ENCODE assay signal across 16 cellular contexts in the genomic region with DNA sequence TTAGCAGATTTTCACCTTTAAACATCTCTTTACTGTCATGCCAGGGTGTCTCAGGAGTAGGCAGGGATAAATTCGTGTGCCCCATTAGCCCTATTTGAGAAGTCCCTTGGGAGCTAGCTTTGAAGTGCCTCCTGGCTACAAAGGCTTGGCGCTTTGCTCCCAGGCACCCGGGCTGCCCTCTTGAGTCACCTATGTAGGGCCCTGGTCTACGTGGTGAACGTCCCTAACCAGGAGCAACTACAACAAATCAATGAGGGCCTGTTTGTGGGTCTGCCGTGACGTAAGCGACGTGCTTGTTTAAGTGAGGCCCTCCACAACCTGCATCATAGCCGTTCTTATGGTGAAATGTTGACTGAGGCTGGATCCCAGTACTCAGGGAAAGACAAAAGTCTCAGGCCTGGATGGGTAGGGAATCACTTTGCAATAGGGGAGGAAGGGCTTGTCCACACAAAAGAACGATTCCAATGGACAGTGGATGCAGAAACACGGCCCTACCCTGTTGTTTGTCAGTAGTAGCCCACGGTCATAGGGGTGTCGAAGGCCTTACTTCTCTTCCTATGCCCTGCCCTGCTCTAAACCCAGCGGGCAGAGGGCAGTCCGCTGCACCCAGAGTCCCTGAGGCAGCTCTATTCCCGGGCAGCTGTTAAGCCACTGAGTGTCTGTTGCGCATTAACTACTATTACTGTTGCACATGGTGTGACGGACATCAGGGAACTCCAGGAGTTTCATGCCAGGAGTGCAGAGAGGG.
"Had no signal": no experiment of that assay in that cellular context is flagged by ENCODE, and none has a peak within 500 bp of the region (broad histone marks: within the 10 kb centered on the region; RNA-seq: fewer than 3 reads in every experiment).

No MANE protein-coding gene starts in this region.

- H3K4me3 Mint-ChIP-seq: activated CD4-positive, alpha-beta memory T cell treated with anti-CD3 and anti-CD28 coated beads, Interleukin-2, amount 10 ng/mL, durations not matched to agents 7 days and 5 days; activated CD4-positive, alpha-beta T cell treated with anti-CD3 and anti-CD28 coated beads for 36 hours; activated naive CD8-positive, alpha-beta T cell treated with anti-CD3 and anti-CD28 coated beads, Interleukin-2, amount 10 ng/mL, durations not matched to agents 7 days and 5 days; neural progenitor cell; stimulated activated memory B cell treated with anti-CD40 and anti-IgM and Interleukin-4, amounts not matched to agents 10 μg/mL and 1 μg/mL and 100 μg/mL, for 72 hours had no signal

- DNase-seq: activated CD4-positive, alpha-beta memory T cell treated with anti-CD3 and anti-CD28 coated beads, Interleukin-2, amount 10 ng/mL, durations not matched to agents 7 days and 5 days; activated CD4-positive, alpha-beta T cell treated with anti-CD3 and anti-CD28 coated beads for 36 hours; activated naive CD8-positive, alpha-beta T cell treated with anti-CD3 and anti-CD28 coated beads, Interleukin-2, amount 10 ng/mL, durations not matched to agents 7 days and 5 days; activated T-cell treated with anti-CD3 and anti-CD28 coated beads, Interleukin-2, amount 50 U/mL, for 48 hours; anterior cingulate cortex; hippocampal formation; retina; T-helper 1 cell had no signal

- H3K27me3 ChIP-seq: breast epithelium had no signal

- H3K4me3 ChIP-seq: breast epithelium, dorsolateral prefrontal cortex, neural progenitor cell, skin epidermis, tibial nerve had no signal

- H3K4me1 Mint-ChIP-seq: stimulated activated memory B cell treated with anti-CD40 and anti-IgM and Interleukin-4, amounts not matched to agents 10 μg/mL and 1 μg/mL and 100 μg/mL, for 72 hours had no signal

- H3K9ac ChIP-seq: neural progenitor cell, parathyroid adenoma had no signal

- H3K27ac Mint-ChIP-seq: activated CD4-positive, alpha-beta memory T cell treated with anti-CD3 and anti-CD28 coated beads, Interleukin-2, amount 10 ng/mL, durations not matched to agents 7 days and 5 days; activated CD4-positive, alpha-beta T cell treated with anti-CD3 and anti-CD28 coated beads for 36 hours; activated naive CD8-positive, alpha-beta T cell treated with anti-CD3 and anti-CD28 coated beads, Interleukin-2, amount 10 ng/mL, durations not matched to agents 7 days and 5 days; stimulated activated memory B cell treated with anti-CD40 and anti-IgM and Interleukin-4, amounts not matched to agents 10 μg/mL and 1 μg/mL and 100 μg/mL, for 72 hours had no signal

- H2AFZ ChIP-seq: neural progenitor cell, parathyroid adenoma had no signal

- H3K9me3 ChIP-seq: breast epithelium, tibial nerve had no signal

- ATAC-seq: activated CD4-positive, alpha-beta T cell treated with anti-CD3 and anti-CD28 coated beads for 36 hours; stimulated activated memory B cell treated with anti-CD40 and anti-IgM and Interleukin-4, amounts not matched to agents 10 μg/mL and 1 μg/mL and 100 μg/mL, for 72 hours had no signal

- H3K4me2 ChIP-seq: neural progenitor cell had no signal

- H3K36me3 Mint-ChIP-seq: activated naive CD8-positive, alpha-beta T cell treated with anti-CD3 and anti-CD28 coated beads, Interleukin-2, amount 10 ng/mL, durations not matched to agents 7 days and 5 days; neural progenitor cell; stimulated activated memory B cell treated with anti-CD40 and anti-IgM and Interleukin-4, amounts not matched to agents 10 μg/mL and 1 μg/mL and 100 μg/mL, for 72 hours had no signal

- H3K79me2 ChIP-seq: parathyroid adenoma had no signal

- H3K9me3 Mint-ChIP-seq: activated CD4-positive, alpha-beta memory T cell treated with anti-CD3 and anti-CD28 coated beads, Interleukin-2, amount 10 ng/mL, durations not matched to agents 7 days and 5 days; activated naive CD8-positive, alpha-beta T cell treated with anti-CD3 and anti-CD28 coated beads, Interleukin-2, amount 10 ng/mL, durations not matched to agents 7 days and 5 days; neural progenitor cell; stimulated activated memory B cell treated with anti-CD40 and anti-IgM and Interleukin-4, amounts not matched to agents 10 μg/mL and 1 μg/mL and 100 μg/mL, for 72 hours had no signal

- H3K36me3 ChIP-seq: breast epithelium, neural progenitor cell, tibial nerve had no signal

- H3K27ac ChIP-seq: breast epithelium, neural progenitor cell, parathyroid adenoma, skin epidermis, tibial nerve, VCaP had no signal
